In the genomic region with DNA sequence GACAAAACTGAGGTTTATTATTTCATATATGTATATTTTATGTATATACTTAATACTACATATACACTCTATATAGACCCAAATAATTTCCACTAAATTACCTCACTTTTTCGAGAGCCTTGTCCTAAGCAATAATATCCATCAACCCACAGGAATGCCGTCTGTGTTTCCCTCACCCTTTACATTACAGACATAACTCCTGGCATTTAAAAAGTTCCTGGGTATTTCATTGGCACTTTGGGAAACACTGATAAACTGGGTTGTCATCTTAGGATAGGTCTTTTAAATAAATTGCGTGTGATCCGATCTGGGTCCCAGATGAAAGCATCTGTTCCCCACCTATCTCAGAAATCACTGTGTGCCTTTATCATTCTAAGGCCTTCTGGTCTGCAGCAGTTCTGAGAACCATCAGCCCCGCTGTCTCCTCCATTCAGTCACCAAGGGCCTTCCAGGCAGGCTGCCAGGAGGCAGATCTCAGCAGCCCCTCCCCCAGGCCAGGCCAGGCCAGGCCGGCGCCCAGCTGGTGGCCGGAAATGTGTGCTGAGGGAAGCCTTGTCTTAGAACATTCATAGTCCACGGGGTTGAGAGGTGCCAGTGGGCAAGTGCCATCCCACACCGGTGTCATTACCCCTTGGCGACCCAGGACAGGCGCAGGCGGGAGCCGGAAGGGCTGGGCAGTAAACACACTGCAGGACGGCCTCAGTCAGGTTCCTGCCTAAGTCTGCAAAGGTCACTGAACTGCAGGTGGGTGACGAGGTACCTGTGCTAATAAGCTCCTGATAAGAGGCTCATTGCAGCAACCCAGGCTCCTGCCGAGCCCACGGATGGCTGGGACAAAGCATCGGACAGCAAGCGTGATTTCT, we compare ENCODE assay signal across 9 cellular contexts. TPM values are rescaled to one million over a fixed set of nuclear protein-coding genes. Genes with fewer than 3 reads are reported as not detected.
A peak's percentile ranks its signal among the peaks of the same experiment; 100 is the strongest.
DNase-seq lines count a peak whose midpoint lies in the region; ATAC-seq and TF ChIP-seq lines count a peak whose summit lies in the region.
"Had no signal": no experiment of that assay in that cellular context is flagged by ENCODE, and none has a peak within 500 bp of the region (broad histone marks: within the 10 kb centered on the region; RNA-seq: fewer than 3 reads in every experiment).

No MANE protein-coding gene starts in this region.

- H3K4me2 ChIP-seq in H9 (ENCODE audit: insufficient read depth, insufficient read length, low read length), result peak overlapping the region; percentile 38

- peaks cover 2% of the 10 kb centered on the region; the same call in 1 of the 2 replicates for H3K27me3 ChIP-seq in H9 (ENCODE audit: insufficient read depth, low read length)

- H3K79me1 ChIP-seq in H9 (ENCODE audit: insufficient read depth, low read depth, low read length, poor library complexity, severe bottlenecking), result no peaks in the 10 kb centered on the region

- peaks cover 26 to 27% of the 10 kb centered on the region in 2 experiments for H3K4me1 Mint-ChIP-seq in H9
- peaks cover 3% of the 10 kb centered on the region for H3K4me1 Mint-ChIP-seq in activated naive CD8-positive, alpha-beta T cell treated with anti-CD3 and anti-CD28 coated beads for 36 hours

- peak overlapping the region; percentile 59 for H3K27ac ChIP-seq in H9 (ENCODE audit: insufficient read length, low read depth, low read length)

- 0 out of 2 replicates have a peak overlapping the region, but pooled peaks have one; percentile 7 for H3K14ac ChIP-seq in H9 (ENCODE audit: insufficient read depth, low read length)

- H2BK12ac ChIP-seq in H9 (ENCODE audit: insufficient read length, low read depth, low read length), result no peak overlapping the region

- no peak overlapping the region for H3K9ac ChIP-seq in H9 (ENCODE audit: extremely low read depth, insufficient read length, low read length)

- no peak for TF ChIP-seq CTCF in H9 (conservative IDR thresholded peaks at IDR 0.05)

- no CpG with 5 or more reads among the region's 20 CpGs for WGBS in H9 (ENCODE audit: extremely low coverage, insufficient read length, low lambda C conversion rate)

- no peak overlapping the region for H3K18ac ChIP-seq in H9 (ENCODE audit: insufficient read length, low read depth, low read length)

- peak overlapping the region; percentile 67 to 94 (median 93); a peak in 6 of 7 replicates for H3K27ac Mint-ChIP-seq in H9
- no peak overlapping the region for H3K27ac Mint-ChIP-seq in activated naive CD8-positive, alpha-beta T cell treated with anti-CD3 and anti-CD28 coated beads for 36 hours

- H2BK5ac ChIP-seq in H9 (ENCODE audit: insufficient read length, low read length), result no peak overlapping the region

- peaks cover 3% of the 10 kb centered on the region; the same call in 1 of the 2 replicates for H3K4me1 ChIP-seq in H9 (ENCODE audit: insufficient read depth, low read length)

- H2BK15ac ChIP-seq in H9 (ENCODE audit: low read depth, low read length), result no peak overlapping the region

- intact Hi-C loops in cardiac septum (cut with DNase I), result no loop called here

- H2AFZ ChIP-seq in H9 (ENCODE audit: low read length), result no peak overlapping the region

- ATAC-seq in GM21390 (IDR thresholded peaks at IDR 0.05; ENCODE audit: unreplicated experiment) (no peak), HG03457 (IDR thresholded peaks at IDR 0.05; ENCODE audit: unreplicated experiment) (no peak), GM18517 (IDR thresholded peaks at IDR 0.05; ENCODE audit: unreplicated experiment) (no peak)

- H3K23me2 ChIP-seq in H9 (ENCODE audit: insufficient read length, low read depth, low read length, poor library complexity, severe bottlenecking), result peaks cover 22% of the 10 kb centered on the region

- no peak overlapping the region for H4K8ac ChIP-seq in H9 (replicated peaks; ENCODE audit: insufficient read length, low read depth, low read length)

- H2BK120ac ChIP-seq in H9 (ENCODE audit: low read depth, low read length, poor library complexity, severe bottlenecking), result no peak overlapping the region

- H3T11ph ChIP-seq in H9 (ENCODE audit: low read length), result no peak overlapping the region

- no peaks in the 10 kb centered on the region for H4K20me1 ChIP-seq in H9 (ENCODE audit: control insufficient read depth, insufficient read depth, insufficient read length)

- H3K56ac ChIP-seq in H9 (ENCODE audit: insufficient read length, low read depth, low read length), result no peak overlapping the region

- H3K4me3 Mint-ChIP-seq in H9, result peak overlapping the region; percentile 59 to 70
- no peak overlapping the region for H3K4me3 Mint-ChIP-seq in activated naive CD8-positive, alpha-beta T cell treated with anti-CD3 and anti-CD28 coated beads for 36 hours

- no peaks in the 10 kb centered on the region for H3K79me2 ChIP-seq in H9 (ENCODE audit: insufficient read depth, low read length)

- no peak overlapping the region for H2BK20ac ChIP-seq in H9 (ENCODE audit: low read depth, low read length, poor library complexity, severe bottlenecking)

- no peak overlapping the region for H2AK5ac ChIP-seq in H9 (ENCODE audit: insufficient read length, low read length)

- H3K36me3 Mint-ChIP-seq in H9 (ENCODE audit: insufficient read depth in 1 of 3, low read depth in 3 of 3), result peaks cover 0 to 9% (median 6%) of the 10 kb centered on the region in 3 experiments; a peak in 5 of 7 replicates
- no peaks in the 10 kb centered on the region for H3K36me3 Mint-ChIP-seq in activated naive CD8-positive, alpha-beta T cell treated with anti-CD3 and anti-CD28 coated beads for 36 hours

- H3K27me3 Mint-ChIP-seq in H9 (ENCODE audit: low read depth), result peaks cover 20% of the 10 kb centered on the region
- H3K27me3 Mint-ChIP-seq in activated naive CD8-positive, alpha-beta T cell treated with anti-CD3 and anti-CD28 coated beads for 36 hours, result peaks cover 71% of the 10 kb centered on the region

- no peaks in the 10 kb centered on the region for H3K9me3 Mint-ChIP-seq in H9
- no peaks in the 10 kb centered on the region for H3K9me3 Mint-ChIP-seq in activated naive CD8-positive, alpha-beta T cell treated with anti-CD3 and anti-CD28 coated beads for 36 hours

- H4K91ac ChIP-seq in H9 (ENCODE audit: insufficient read length, low read depth, low read length), result no peak overlapping the region

- DNase-seq in H9, result peak; percentile 92
- DNase-seq in RPMI8226, result peak; percentile 93
- peak; percentile 78 for DNase-seq in cardiac septum (ENCODE audit: low spot score)
- DNase-seq in retina, result peak; percentile 85
- DNase-seq in activated naive CD8-positive, alpha-beta T cell treated with anti-CD3 and anti-CD28 coated beads for 36 hours, result no peak

- H4K5ac ChIP-seq in H9 (ENCODE audit: insufficient read length, low read depth, low read length), result no peak overlapping the region

- no peak overlapping the region for H3K4ac ChIP-seq in H9 (ENCODE audit: low read depth, low read length)

- no peak overlapping the region for H3K23ac ChIP-seq in H9 (ENCODE audit: insufficient read length, low read depth, low read length)

- H3K9me3 ChIP-seq in H9 (ENCODE audit: control insufficient read depth, low read depth, low read length), result no peaks in the 10 kb centered on the region

RNA-seq across cellular contexts. Expression of a gene that starts 3.3 kb away (rescaled TPM):
- 7.4 and 7.7 TPM in 2 replicates for total RNA-seq in H9 (2021)
- not detected for total RNA-seq in cardiac septum
- not detected for total RNA-seq in activated naive CD8-positive, alpha-beta T cell treated with anti-CD3 and anti-CD28 coated beads for 36 hours
- total RNA-seq: dermis microvascular lymphatic vessel endothelial cell had no signal

RNA-seq across cellular contexts. Expression of a gene that starts 25.4 kb away (rescaled TPM):
- 25.3 and 26.2 TPM in 2 replicates for total RNA-seq in H9 (2021)
- 11.8 TPM for total RNA-seq in cardiac septum
- 10 to 100 TPM; 18.7 to 21.8 TPM for total RNA-seq in activated naive CD8-positive, alpha-beta T cell treated with anti-CD3 and anti-CD28 coated beads for 36 hours

RNA-seq across cellular contexts. Expression of a gene that starts 59.6 kb away (rescaled TPM):
- total RNA-seq in H9 (2021) (372 and 399 TPM in 2 replicates), cardiac septum (258 TPM)
- total RNA-seq in activated naive CD8-positive, alpha-beta T cell treated with anti-CD3 and anti-CD28 coated beads for 36 hours, result 1 to 10 TPM; 2.4 to 3.2 TPM

Comparison
In these comparisons a context has a peak if more than half of its experiments do, and no peak if none do; other contexts are left out.
1. RNA of a gene that starts 59.6 kb away (total RNA-seq): 372 to 399 TPM in H9 and 258 TPM in cardiac septum (single experiment); 2.4 to 3.2 TPM in activated naive CD8-positive, alpha-beta T cell treated with anti-CD3 and anti-CD28 coated beads for 36 hours; every median in the first group is over 10 times any median in the second.